Comparison of ENCODE assay signal across 30 cellular contexts in the genomic region with DNA sequence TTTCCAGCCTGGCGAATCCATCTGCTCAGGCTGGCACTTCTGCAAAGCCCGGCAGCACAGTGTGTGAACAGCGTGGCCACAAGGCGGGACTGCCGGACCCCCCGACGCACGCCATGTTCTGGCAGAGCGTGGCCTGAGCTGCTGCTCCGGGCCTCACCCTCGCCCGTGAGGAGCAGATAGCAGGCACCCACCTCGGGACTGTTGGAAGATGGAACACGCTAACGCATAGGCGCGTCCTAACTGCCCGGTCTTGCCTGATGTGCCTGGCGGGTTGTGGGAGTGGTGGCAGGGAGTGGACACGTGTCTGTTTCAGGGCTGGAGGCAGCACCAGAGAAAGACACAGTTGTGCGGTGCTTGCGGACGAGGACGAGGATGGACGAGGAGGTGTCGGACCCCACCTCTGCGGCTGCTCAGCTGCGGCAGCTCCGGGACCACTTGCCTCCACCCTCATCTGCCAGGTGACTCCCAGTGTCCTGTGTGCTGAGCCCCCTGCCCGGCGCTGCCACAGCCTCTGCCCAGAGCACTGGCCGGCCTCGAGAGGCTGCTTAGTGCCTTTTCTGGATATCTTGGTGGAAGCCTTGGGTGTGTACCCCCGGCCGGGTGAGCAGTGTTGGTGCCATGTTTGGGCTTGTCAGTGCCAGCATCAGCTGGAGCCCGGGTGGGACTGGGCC. TPM values are rescaled to one million over a fixed set of nuclear protein-coding genes. Genes with fewer than 3 reads are reported as not detected.
DNase-seq lines count a peak whose midpoint lies in the region; ATAC-seq and TF ChIP-seq lines count a peak whose summit lies in the region.
"Had no signal": no experiment of that assay in that cellular context is flagged by ENCODE, and none has a peak within 500 bp of the region (broad histone marks: within the 10 kb centered on the region; RNA-seq: fewer than 3 reads in every experiment).

No MANE protein-coding gene starts in this region.

- no peak overlapping the region for H3K9ac ChIP-seq in BLaER1

- TF ChIP-seq CTCF in WERI-Rb-1 (IDR thresholded peaks at IDR 0.05; ENCODE audit: low read depth, low read length), result no peak

- no peak overlapping the region for H3K4me3 ChIP-seq in BLaER1
- no peak overlapping the region for H3K4me3 ChIP-seq in WERI-Rb-1 (ENCODE audit: low read depth, low read length)
- H3K4me3 ChIP-seq: ascending aorta, cardiac muscle cell, PC-9, testis, uterus had no signal

- H3K4me2 ChIP-seq in BLaER1, result peak overlapping the region; percentile 88; the same call in 1 of the 2 replicates
- H3K4me2 ChIP-seq: PC-9 had no signal

- ATAC-seq in left ventricle myocardium superior (no peak), GM19324 (IDR thresholded peaks at IDR 0.05; ENCODE audit: low FRiP score, unreplicated experiment) (no peak)
- ATAC-seq: activated CD4-positive, alpha-beta T cell treated with anti-CD3 and anti-CD28 coated beads for 36 hours; activated CD8-positive, alpha-beta T cell treated with anti-CD3 and anti-CD28 coated beads, Interleukin-2, amount 10 ng/mL, durations not matched to agents 7 days and 5 days; activated T-helper 17 cell treated with anti-CD3 and anti-CD28 coated beads, Interleukin-2, amount 50 U/mL, for 72 hours; effector memory CD8-positive, alpha-beta T cell; HCT116; left lobe of liver had no signal

- H3K36me3 ChIP-seq in BLaER1 (peaks cover 15% of the 10 kb centered on the region; the same call in 1 of the 2 replicates), WERI-Rb-1 (peaks cover 3% of the 10 kb centered on the region)
- H3K36me3 ChIP-seq: cardiac muscle cell, uterus had no signal

- DNase-seq in WERI-Rb-1 (peak; percentile 7), left ventricle myocardium superior (peak; percentile 22), posterior vena cava (ENCODE audit: low spot score) (peak; percentile 68), HCEC 1CT (no peak)
- DNase-seq in activated T-cell treated with anti-CD3 and anti-CD28 coated beads, Interleukin-2, amount 50 U/mL, for 1 hour, result no peak
- DNase-seq: ACHN; activated CD4-positive, alpha-beta T cell treated with anti-CD3 and anti-CD28 coated beads for 36 hours; activated CD8-positive, alpha-beta T cell treated with anti-CD3 and anti-CD28 coated beads, Interleukin-2, amount 10 ng/mL, durations not matched to agents 7 days and 5 days; effector memory CD8-positive, alpha-beta T cell; erythroblast; Kasumi-1; NCI-H1417; NCI-H2029 treated with DMSO at 0.1 percent for 48 hours; NCI-H524 treated with DMSO at 0.1 percent for 48 hours; nucleus accumbens; PC-9; SHP77; stimulated activated CD4-positive, alpha-beta T cell treated with anti-CD3 and anti-CD28 coated beads, Interleukin-2, amount 100 ng/mL, for 24 hours; testis; uterus had no signal

- intact Hi-C loops in left ventricle myocardium superior (cut with micrococcal nuclease), result no loop called here
- intact Hi-C loops in posterior vena cava (cut with DNase I), result no loop called here

- H3K27me3 ChIP-seq in BLaER1 (no peaks in the 10 kb centered on the region), WERI-Rb-1 (ENCODE audit: insufficient read depth, low read depth, severe bottlenecking) (no peaks in the 10 kb centered on the region)
- H3K27me3 ChIP-seq: ascending aorta, cardiac muscle cell, testis, uterus had no signal

- peaks cover 40% of the 10 kb centered on the region for H3K4me1 ChIP-seq in BLaER1
- H3K4me1 ChIP-seq: ascending aorta, testis, uterus had no signal

- no peak overlapping the region; the same call in 1 of the 2 replicates for H3K27ac ChIP-seq in BLaER1
- no peak overlapping the region for H3K27ac ChIP-seq in WERI-Rb-1
- H3K27ac ChIP-seq: ascending aorta, cardiac muscle cell, PC-9, testis, uterus had no signal

- H4K20me1 ChIP-seq in BLaER1, result peaks cover 15% of the 10 kb centered on the region; the same call in 1 of the 2 replicates

- H3K9me3 ChIP-seq in BLaER1, result peaks cover 15% of the 10 kb centered on the region
- H3K9me3 ChIP-seq in WERI-Rb-1 (ENCODE audit: severe bottlenecking), result peaks cover 5% of the 10 kb centered on the region
- H3K9me3 ChIP-seq: ascending aorta, testis, uterus had no signal

RNA-seq across cellular contexts. Expression of gene UVSSA, which starts 28.2 kb away (rescaled TPM):
- total RNA-seq in left ventricle myocardium superior, result 5.9 TPM
- total RNA-seq in posterior vena cava, result 10 to 100 TPM; 14.3 to 14.7 TPM

RNA-seq across cellular contexts. Expression of gene NKX1-1, which starts 31.1 kb away (rescaled TPM):
- not detected for total RNA-seq in left ventricle myocardium superior
- total RNA-seq in posterior vena cava, result not detected
- total RNA-seq: activated CD4-positive, alpha-beta T cell treated with anti-CD3 and anti-CD28 coated beads for 36 hours; activated CD8-positive, alpha-beta T cell treated with anti-CD3 and anti-CD28 coated beads, Interleukin-2, amount 10 ng/mL, durations not matched to agents 7 days and 5 days; activated T-helper 17 cell treated with anti-CD3 and anti-CD28 coated beads, Interleukin-2, amount 50 U/mL, for 72 hours; ascending aorta; B cell; cardiac muscle cell; glomerular endothelial cell; left lobe of liver; PC-9; renal cortical epithelial cell; uterus had no signal

Comparison
In these comparisons a context has a peak if more than half of its experiments do, and no peak if none do; other contexts are left out.
1. DNase-seq: peak in WERI-Rb-1 (single experiment), left ventricle myocardium superior (single experiment) and posterior vena cava (single experiment); none in HCEC 1CT (single experiment) and activated T-cell treated with anti-CD3 and anti-CD28 coated beads, Interleukin-2, amount 50 U/mL, for 1 hour (single experiment).